29 cellular contexts compared by ENCODE assay signal in genomic region chr10:87674963-87675362, GRCh38. TPM values are rescaled to one million over a fixed set of nuclear protein-coding genes. Genes with fewer than 3 reads are reported as not detected.
DNase-seq lines count a peak whose midpoint lies in the region; ATAC-seq and TF ChIP-seq lines count a peak whose summit lies in the region.
"Had no signal": no experiment of that assay in that cellular context is flagged by ENCODE, and none has a peak within 500 bp of the region (broad histone marks: within the 10 kb centered on the region; RNA-seq: fewer than 3 reads in every experiment).

No MANE protein-coding gene starts in this region.

- no peak overlapping the region for H2AFZ ChIP-seq in GM23338

- ATAC-seq in GM23338 (no peak), SK-N-SH treated with all-trans-retinoic acid at 6 μM for 48 hours (peak; percentile 46), Right ventricle myocardium superior (ENCODE audit: poor library complexity) (no peak)
- ATAC-seq in stimulated activated effector memory CD8-positive, alpha-beta T cell treated with anti-CD3 and anti-CD28 coated beads, Interleukin-12 subunit alpha, Interleukin-12 subunit beta, amount 100 ng/mL, for 72 hours, result peak; percentile 48

- H3K36me3 Mint-ChIP-seq in GM23338 (ENCODE audit: low read depth), result peaks cover 6% of the 10 kb centered on the region; the same call in 2 of the 3 replicates
- H3K36me3 Mint-ChIP-seq in stimulated activated effector memory CD8-positive, alpha-beta T cell treated with anti-CD3 and anti-CD28 coated beads, Interleukin-12 subunit alpha, Interleukin-12 subunit beta, amount 100 ng/mL, for 72 hours, result no peaks in the 10 kb centered on the region
- H3K36me3 Mint-ChIP-seq: activated naive CD8-positive, alpha-beta T cell treated with anti-CD3 and anti-CD28 coated beads, Interleukin-2, amount 10 ng/mL, durations not matched to agents 7 days and 5 days; immature natural killer cell had no signal

- no peak for DNase-seq in GM23338 (ENCODE audit: low spot score)
- DNase-seq in fibroblast of mammary gland (ENCODE audit: low read depth), result peak; percentile 55
- no peak for DNase-seq in stimulated activated effector memory CD8-positive, alpha-beta T cell treated with anti-CD3 and anti-CD28 coated beads, Interleukin-12 subunit alpha, Interleukin-12 subunit beta, amount 100 ng/mL, for 72 hours (ENCODE audit: low spot score in 2 of 2)
- DNase-seq in NCI-H1105 treated with DMSO at 0.1 percent for 48 hours (lab: John Stamatoyannopoulos, UW), result no peak
- DNase-seq in Right ventricle myocardium superior, result no peak
- DNase-seq in SHP77 (lab: John Stamatoyannopoulos, UW), result no peak
- DNase-seq: activated CD4-positive, alpha-beta T cell treated with anti-CD3 and anti-CD28 coated beads for 4 hours; activated gamma-delta T cell; activated naive CD8-positive, alpha-beta T cell treated with anti-CD3 and anti-CD28 coated beads, Interleukin-2, amount 10 ng/mL, durations not matched to agents 7 days and 5 days; activated T-cell treated with anti-CD3 and anti-CD28 coated beads, Interleukin-2, amount 50 U/mL, for 1 hour; CD4-positive, alpha-beta T cell; cerebellar nuclear complex; DMS 273 treated with DMSO at 0.1 percent for 48 hours; H9; hypothalamus; immature natural killer cell; KG1; NCI-H1417 treated with DMSO at 0.1 percent for 48 hours; NCI-H2081; NCI-H2227 treated with DMSO at 0.1 percent for 48 hours; sigmoid colon; stimulated activated CD4-positive, alpha-beta T cell treated with anti-CD3 and anti-CD28 coated beads, Interleukin-15, amount 100 ng/mL, for 24 hours had no signal

- H3K4me1 Mint-ChIP-seq in GM23338, result peaks cover 19% of the 10 kb centered on the region
- H3K4me1 Mint-ChIP-seq in stimulated activated effector memory CD8-positive, alpha-beta T cell treated with anti-CD3 and anti-CD28 coated beads, Interleukin-12 subunit alpha, Interleukin-12 subunit beta, amount 100 ng/mL, for 72 hours, result no peaks in the 10 kb centered on the region

- peaks cover 18% of the 10 kb centered on the region for H3K4me1 ChIP-seq in GM23338 (ENCODE audit: insufficient read depth)
- H3K4me1 ChIP-seq: prostate gland, sigmoid colon had no signal

- no peak overlapping the region for H3K4me3 ChIP-seq in GM23338
- H3K4me3 ChIP-seq in fibroblast of mammary gland (ENCODE audit: control insufficient read depth, low read depth, low read length), result no peak overlapping the region
- H3K4me3 ChIP-seq: prostate gland, sigmoid colon, SK-N-MC, thoracic aorta had no signal

- no peaks in the 10 kb centered on the region for H3F3A ChIP-seq in GM23338 (replicated peaks; ENCODE audit: low read depth)

- no peak for TF ChIP-seq CTCF in GM23338 (conservative IDR thresholded peaks at IDR 0.05; ENCODE audit: low read depth in 2 of 2)
- TF ChIP-seq CTCF in fibroblast of mammary gland (conservative IDR thresholded peaks at IDR 0.05; ENCODE audit: control insufficient read depth, insufficient read depth, low read depth, low read length), result no peak

- no peaks in the 10 kb centered on the region for H3K27me3 ChIP-seq in GM23338 (ENCODE audit: insufficient read depth)
- H3K27me3 ChIP-seq: sigmoid colon had no signal

- H3K9me2 ChIP-seq in GM23338 (ENCODE audit: insufficient read depth), result no peaks in the 10 kb centered on the region

- H3K27ac ChIP-seq in GM23338 (ENCODE audit: low read depth), result no peak overlapping the region
- H3K27ac ChIP-seq: epithelial cell of prostate, prostate gland, sigmoid colon, SK-N-MC, thoracic aorta, VCaP had no signal

- H3K79me2 ChIP-seq in GM23338 (replicated peaks; ENCODE audit: insufficient read depth), result peaks cover 23% of the 10 kb centered on the region

- no peaks in the 10 kb centered on the region for H3K36me3 ChIP-seq in GM23338 (ENCODE audit: insufficient read depth)
- H3K36me3 ChIP-seq: prostate gland, sigmoid colon, thoracic aorta had no signal

- intact Hi-C loops in Right ventricle myocardium superior (cut with DNase I), result no loop called here

- H3K27me3 Mint-ChIP-seq in GM23338 (ENCODE audit: insufficient read depth, low read depth, poor library complexity), result no peaks in the 10 kb centered on the region

- no peak overlapping the region for H3K27ac Mint-ChIP-seq in GM23338
- no peak overlapping the region for H3K27ac Mint-ChIP-seq in stimulated activated effector memory CD8-positive, alpha-beta T cell treated with anti-CD3 and anti-CD28 coated beads, Interleukin-12 subunit alpha, Interleukin-12 subunit beta, amount 100 ng/mL, for 72 hours
- H3K27ac Mint-ChIP-seq: activated naive CD8-positive, alpha-beta T cell treated with anti-CD3 and anti-CD28 coated beads, Interleukin-2, amount 10 ng/mL, durations not matched to agents 7 days and 5 days; CD4-positive, alpha-beta T cell; immature natural killer cell; stimulated activated naive CD8-positive, alpha-beta T cell treated with anti-CD3 and anti-CD28 coated beads, Interleukin-15, Interleukin-2, amounts not matched to agents 100 ng/mL and 50 ng/mL, for 24 hours had no signal

- H3K4me3 Mint-ChIP-seq in GM23338, result no peak overlapping the region
- H3K4me3 Mint-ChIP-seq in stimulated activated effector memory CD8-positive, alpha-beta T cell treated with anti-CD3 and anti-CD28 coated beads, Interleukin-12 subunit alpha, Interleukin-12 subunit beta, amount 100 ng/mL, for 72 hours, result no peak overlapping the region
- H3K4me3 Mint-ChIP-seq: activated naive CD8-positive, alpha-beta T cell treated with anti-CD3 and anti-CD28 coated beads, Interleukin-2, amount 10 ng/mL, durations not matched to agents 7 days and 5 days; CD4-positive, alpha-beta T cell; H9; immature natural killer cell; stimulated activated naive CD8-positive, alpha-beta T cell treated with anti-CD3 and anti-CD28 coated beads, Interleukin-15, Interleukin-2, amounts not matched to agents 100 ng/mL and 50 ng/mL, for 24 hours had no signal

- H3K9me3 Mint-ChIP-seq in GM23338, result no peaks in the 10 kb centered on the region; the same call in 2 of the 3 replicates
- no peaks in the 10 kb centered on the region for H3K9me3 Mint-ChIP-seq in stimulated activated effector memory CD8-positive, alpha-beta T cell treated with anti-CD3 and anti-CD28 coated beads, Interleukin-12 subunit alpha, Interleukin-12 subunit beta, amount 100 ng/mL, for 72 hours
- H3K9me3 Mint-ChIP-seq: activated naive CD8-positive, alpha-beta T cell treated with anti-CD3 and anti-CD28 coated beads, Interleukin-2, amount 10 ng/mL, durations not matched to agents 7 days and 5 days; CD4-positive, alpha-beta T cell; immature natural killer cell; stimulated activated naive CD8-positive, alpha-beta T cell treated with anti-CD3 and anti-CD28 coated beads, Interleukin-15, Interleukin-2, amounts not matched to agents 100 ng/mL and 50 ng/mL, for 24 hours had no signal

- H3K4me2 ChIP-seq in GM23338, result 0 out of 2 replicates have a peak overlapping the region, but pooled peaks have one; percentile 1

- H4K20me1 ChIP-seq in GM23338 (replicated peaks; ENCODE audit: insufficient read depth), result no peaks in the 10 kb centered on the region

TF ChIP-seq in GM23338, 12 proteins besides CTCF, POLR2A, EP300 and RAD21 (continues in another document):
- TF ChIP-seq NANOG (IDR thresholded peaks at IDR 0.05; ENCODE audit: borderline replicate concordance) (no peak), STAT1 (IDR thresholded peaks at IDR 0.05; ENCODE audit: unreplicated experiment) (no peak), CREB1 (CRISPR knock-in tag; IDR thresholded peaks at IDR 0.05; ENCODE audit: low read depth) (no peak)

TF ChIP-seq in SK-N-SH treated with all-trans-retinoic acid at 6 μM for 48 hours, 23 proteins besides CTCF, POLR2A, EP300 and RAD21 (continues in another document):
- TF ChIP-seq POU6F1 (CRISPR knock-in tag; IDR thresholded peaks at IDR 0.05; ENCODE audit: borderline replicate concordance, low read depth) (no peak), ZFP3 (CRISPR knock-in tag; IDR thresholded peaks at IDR 0.05) (no peak), TCF4 (CRISPR knock-in tag; IDR thresholded peaks at IDR 0.05; ENCODE audit: borderline replicate concordance) (no peak), TOX (CRISPR knock-in tag; IDR thresholded peaks at IDR 0.05; ENCODE audit: borderline replicate concordance) (no peak), ZFP30 (CRISPR knock-in tag; IDR thresholded peaks at IDR 0.05) (no peak), ZNF70 (CRISPR knock-in tag; IDR thresholded peaks at IDR 0.05) (no peak), SNAI2 (CRISPR knock-in tag; IDR thresholded peaks at IDR 0.05) (no peak), CREB5 (CRISPR knock-in tag; IDR thresholded peaks at IDR 0.05; ENCODE audit: low read depth) (no peak)

RNA-seq across cellular contexts. Expression of gene PAPSS2, which starts 15.3 kb away (rescaled TPM):
- 17.1 and 19.6 TPM in 2 replicates for total RNA-seq in GM23338 (2014; rRNA removed; shearing (Covaris generic))
- polyA plus RNA-seq in GM23338 (2016; fragmentation: Nextera tagmentation; extraction: Ambion mirVana), result 12.9 and 13.2 TPM in 2 replicates
- 8.6 TPM for total RNA-seq in Right ventricle myocardium superior
- total RNA-seq: CD4-positive, alpha-beta T cell had no signal

Comparison
In these comparisons a context has a peak if more than half of its experiments do, and no peak if none do; other contexts are left out.
1. ATAC-seq: peak in SK-N-SH treated with all-trans-retinoic acid at 6 μM for 48 hours (single experiment) and stimulated activated effector memory CD8-positive, alpha-beta T cell treated with anti-CD3 and anti-CD28 coated beads, Interleukin-12 subunit alpha, Interleukin-12 subunit beta, amount 100 ng/mL, for 72 hours (single experiment); none in GM23338 (single experiment) and Right ventricle myocardium superior (single experiment).